In genomic region chr17:33469911-33470310, GRCh38 we compare ENCODE assay signal across 14 cellular contexts.
A peak's percentile ranks its signal among the peaks of the same experiment; 100 is the strongest.
DNase-seq lines count a peak whose midpoint lies in the region; ATAC-seq, FAIRE-seq and TF ChIP-seq lines count a peak whose summit lies in the region.
"Had no signal": no experiment of that assay in that cellular context is flagged by ENCODE, and none has a peak within 500 bp of the region (broad histone marks: within the 10 kb centered on the region; RNA-seq: fewer than 3 reads in every experiment).

No MANE protein-coding gene starts in this region.

- H3K4me3 ChIP-seq in A673 (ENCODE audit: low read depth, low read length, poor library complexity, severe bottlenecking), result no peak overlapping the region
- H3K4me3 ChIP-seq in cardiac fibroblast (replicated peaks in 1 of 2; ENCODE audit: low read depth in 2 of 2, low read length in 2 of 2), result no peak overlapping the region
- H3K4me3 ChIP-seq: BLaER1 treated with 17β-estradiol and CSF1 and Interleukin-3, amounts not matched to agents 10 nM and 100 nM; body of pancreas; skin epidermis had no signal

- DNase-seq in A673 (ENCODE audit: low spot score) (peak; percentile 4), HTR-8/SVneo (ENCODE audit: insufficient read length, low spot score) (peak; percentile 29), cardiac fibroblast (ENCODE audit: low read depth in 2 of 2) (peak; percentile 56 to 80), kidney tubule cell (ENCODE audit: low spot score) (peak; percentile 84), cortex of kidney (lab: John Stamatoyannopoulos, UW) (no peak), NCI-H2081 (lab: John Stamatoyannopoulos, UW) (no peak)
- DNase-seq in stimulated activated naive CD4-positive, alpha-beta T cell treated with Interleukin-2 at 50 U/mL for 16 hours (lab: John Stamatoyannopoulos, UW), result no peak
- DNase-seq: H7, MM.1S, NCI-H526 treated with DMSO at 0.1 percent for 48 hours had no signal

- no peaks in the 10 kb centered on the region for H3K36me3 ChIP-seq in A673 (ENCODE audit: insufficient read depth, low read length, poor library complexity, severe bottlenecking)
- H3K36me3 ChIP-seq: BLaER1 treated with 17β-estradiol and CSF1 and Interleukin-3, amounts not matched to agents 10 nM and 100 nM had no signal

- no peak for FAIRE-seq in HTR-8/SVneo (lab: Jason Lieb, UNC)

- CTCF ChIA-PET in A673 (lab: Charles Lee), result no interaction called here

- no peak for ATAC-seq in GM18907 (IDR thresholded peaks at IDR 0.05; ENCODE audit: unreplicated experiment)
- ATAC-seq: body of pancreas had no signal

- POLR2A ChIA-PET in A673 (lab: Charles Lee; ENCODE audit: low non-redundant PET), result no interaction called here

- H3K27ac ChIP-seq in A673 (ENCODE audit: low read depth, low read length, poor library complexity, severe bottlenecking), result no peak overlapping the region
- H3K27ac ChIP-seq: BLaER1 treated with 17β-estradiol and CSF1 and Interleukin-3, amounts not matched to agents 10 nM and 100 nM; body of pancreas; skin epidermis had no signal

- H3K27me3 ChIP-seq in A673 (replicated peaks; ENCODE audit: insufficient read depth, low read depth, low read length, poor library complexity), result no peaks in the 10 kb centered on the region
- H3K27me3 ChIP-seq: BLaER1 treated with 17β-estradiol and CSF1 and Interleukin-3, amounts not matched to agents 10 nM and 100 nM; body of pancreas had no signal

- no peaks in the 10 kb centered on the region for H3K4me1 ChIP-seq in A673 (ENCODE audit: insufficient read depth, low read length, poor library complexity, severe bottlenecking)
- H3K4me1 ChIP-seq: BLaER1 treated with 17β-estradiol and CSF1 and Interleukin-3, amounts not matched to agents 10 nM and 100 nM; body of pancreas had no signal

- TF ChIP-seq CTCF in A673 (conservative IDR thresholded peaks at IDR 0.05; ENCODE audit: low read depth, low read length) (no peak), cardiac fibroblast (IDR thresholded peaks at IDR 0.05; ENCODE audit: low read depth, low read length) (no peak)

- H3K9me3 ChIP-seq in A673 (ENCODE audit: low read depth, low read length, poor library complexity, severe bottlenecking), result no peaks in the 10 kb centered on the region
- H3K9me3 ChIP-seq: body of pancreas had no signal

- intact Hi-C loops in A673 (cut with micrococcal nuclease; ENCODE audit: unreplicated experiment), result no loop called here

- BruUV-seq in A673 (replicated peaks; lab: Mats Ljungman, UMichigan), result no TSS peak

Comparison
In these comparisons a context has a peak if more than half of its experiments do, and no peak if none do; other contexts are left out.
1. DNase-seq: peak in A673 (single experiment), HTR-8/SVneo (single experiment), cardiac fibroblast (2 of 2) and kidney tubule cell (single experiment); none in cortex of kidney (single experiment), stimulated activated naive CD4-positive, alpha-beta T cell treated with Interleukin-2 at 50 U/mL for 16 hours (single experiment) and NCI-H2081 (0 of 2).